In genomic region chr21:17693801-17694200, GRCh38 we compare ENCODE assay signal across 18 cellular contexts.
A peak's percentile ranks its signal among the peaks of the same experiment; 100 is the strongest.
DNase-seq lines count a peak whose midpoint lies in the region; ATAC-seq, FAIRE-seq and TF ChIP-seq lines count a peak whose summit lies in the region.
"Had no signal": no experiment of that assay in that cellular context is flagged by ENCODE, and none has a peak within 500 bp of the region (broad histone marks: within the 10 kb centered on the region; RNA-seq: fewer than 3 reads in every experiment).

No MANE protein-coding gene starts in this region.

- H3K4me3 ChIP-seq in HepG2 (replicated peaks in 1 of 3; ENCODE audit: insufficient read depth in 1 of 3, low read depth in 2 of 3, low read length in 3 of 3) (no peak overlapping the region), right lobe of liver (no peak overlapping the region), K562 (no peak overlapping the region)

- TF ChIP-seq CTCF in HepG2 (CRISPR knock-in tag; IDR thresholded peaks at IDR 0.05) (no peak), right lobe of liver (IDR thresholded peaks at IDR 0.05) (no peak), K562 (IDR thresholded peaks at IDR 0.05 in 2 of 3, conservative IDR thresholded peaks at IDR 0.05 in 1 of 3; ENCODE audit: insufficient read depth in 2 of 3, low read depth in 1 of 3, low read length in 3 of 3) (no peak)

- H3K9me3 ChIP-seq in HepG2 (ENCODE audit: low read length) (no peaks in the 10 kb centered on the region), right lobe of liver (no peaks in the 10 kb centered on the region), K562 (replicated peaks; ENCODE audit: control insufficient read depth, insufficient read depth, low read depth, low read length) (no peaks in the 10 kb centered on the region)

- no peaks in the 10 kb centered on the region for H3K36me3 ChIP-seq in HepG2 (replicated peaks in 1 of 2; ENCODE audit: control insufficient read depth in 1 of 2, insufficient read depth in 2 of 2, low read length in 2 of 2)
- no peaks in the 10 kb centered on the region for H3K36me3 ChIP-seq in right lobe of liver
- no peaks in the 10 kb centered on the region for H3K36me3 ChIP-seq in K562 (ENCODE audit: control insufficient read depth, insufficient read depth, low read length)

- intact Hi-C loops in HepG2 (cut with micrococcal nuclease; ENCODE audit: unreplicated experiment) (no loop called here), right lobe of liver (cut with DNase I) (no loop called here), K562 (cut with micrococcal nuclease) (no loop called here)

- TF ChIP-seq EP300 in HepG2 (IDR thresholded peaks at IDR 0.05; ENCODE audit: low read depth in 2 of 2, low read length in 2 of 2), result no peak
- no peak for TF ChIP-seq EP300 in HepG2 (CRISPR knock-in tag; IDR thresholded peaks at IDR 0.05; ENCODE audit: borderline replicate concordance)
- no peak for TF ChIP-seq EP300 in K562 (IDR thresholded peaks at IDR 0.05; ENCODE audit: low read length)

- FAIRE-seq in HepG2 (lab: Jason Lieb, UNC), result no peak
- FAIRE-seq in K562 (lab: Jason Lieb, UNC), result no peak
- no peak for FAIRE-seq in RCC 7860 (lab: Jason Lieb, UNC)
- FAIRE-seq: H1 had no signal

- H3K27ac ChIP-seq in HepG2 (ENCODE audit: extremely low read length, insufficient read depth, low read length) (no peak overlapping the region), right lobe of liver (no peak overlapping the region), K562 (ENCODE audit: extremely low read depth, low read depth, low read length) (no peak overlapping the region), caudate nucleus (ENCODE audit: low read depth, low read length) (no peak overlapping the region)

- H4K20me1 ChIP-seq in HepG2 (ENCODE audit: insufficient read depth, low read length) (no peaks in the 10 kb centered on the region), K562 (replicated peaks; ENCODE audit: control insufficient read depth, insufficient read depth, low read length) (no peaks in the 10 kb centered on the region)

- CTCF ChIA-PET in HepG2 (lab: Yijun Ruan, JAX; ENCODE audit: low intra/inter-chr PET ratio, low total read pairs) (no interaction called here), K562 (lab: Yijun Ruan, JAX; ENCODE audit: low intra/inter-chr PET ratio) (interaction anchor here (0.6 kb wide), 1 partner anchor 18 kb away, joined by 3 read pairs; no protein-coding TSS in a partner anchor)

- no peak for TF ChIP-seq POLR2A in HepG2 (IDR thresholded peaks at IDR 0.05; ENCODE audit: insufficient read depth in 1 of 2, low read depth in 2 of 2, low read length in 2 of 2)
- no peak for TF ChIP-seq POLR2A in right lobe of liver (IDR thresholded peaks at IDR 0.05)
- no peak for TF ChIP-seq POLR2A in K562 (conservative IDR thresholded peaks at IDR 0.05)

- ATAC-seq in HepG2 (peak; percentile 51; the same call in 2 of the 3 replicates), right lobe of liver (no peak), K562 (peak; percentile 68)
- ATAC-seq: SK-N-SH treated with all-trans-retinoic acid at 6 μM for 48 hours had no signal

- BruUV-seq in HepG2 (replicated peaks; lab: Mats Ljungman, UMichigan) (no TSS peak), K562 (replicated peaks; lab: Mats Ljungman, UMichigan) (no TSS peak)

- POLR2A ChIA-PET in HepG2 (lab: Yijun Ruan, JAX) (no interaction called here), K562 (lab: Yijun Ruan, JAX) (no interaction called here)

- TF ChIP-seq RAD21 in HepG2 (CRISPR knock-in tag; IDR thresholded peaks at IDR 0.05) (no peak), K562 (CRISPR knock-in tag; conservative IDR thresholded peaks at IDR 0.05 in 1 of 2, IDR thresholded peaks at IDR 0.05 in 1 of 2) (no peak)

- H3K9ac ChIP-seq in HepG2 (ENCODE audit: insufficient read depth, low read depth, low read length), result no peak overlapping the region
- no peak overlapping the region for H3K9ac ChIP-seq in K562 (ENCODE audit: insufficient read depth in 1 of 2, low read depth in 2 of 2, low read length in 2 of 2)

- H3K9me1 ChIP-seq in K562 (ENCODE audit: control insufficient read depth, insufficient read depth, low read length), result no peaks in the 10 kb centered on the region

- in situ Hi-C loops in HepG2 (cut with HindIII; ENCODE audit: extremely low pct_ligation_motif_present, low pct_unique_long_range_greater_than_20kb) (no loop called here), K562 (cut with MboI) (no loop called here)

- H3K79me2 ChIP-seq in HepG2 (ENCODE audit: insufficient read depth, low read length) (no peaks in the 10 kb centered on the region), K562 (ENCODE audit: control insufficient read depth, insufficient read depth, low read length) (no peaks in the 10 kb centered on the region)

- 32% methylated on average over 7 of the region's 8 CpGs for WGBS in HepG2 (ENCODE audit: low lambda C conversion rate)
- WGBS in right lobe of liver (ENCODE audit: insufficient coverage, low coverage, low lambda C conversion rate, missing lambda C conversion rate), result 55% methylated on average over 8 of the region's 8 CpGs
- 20% methylated on average over 8 of the region's 8 CpGs for WGBS in K562 (ENCODE audit: insufficient coverage, low coverage, missing lambda C conversion rate)

- DNase-seq in HepG2 (ENCODE audit: low spot score) (no peak), right lobe of liver (no peak), RPMI7951 (ENCODE audit: low read depth) (peak; percentile 61), K562 (ENCODE audit: extremely low read depth in 1 of 4, low spot score in 3 of 4) (peak in 2 of 4 experiments; percentile 7 to 14), RCC 7860 (ENCODE audit: low spot score) (no peak), caudate nucleus (lab: John Stamatoyannopoulos, UW) (no peak), NCI-H146 treated with DMSO at 0.1 percent for 48 hours (lab: John Stamatoyannopoulos, UW; ENCODE audit: unreplicated experiment) (no peak)
- DNase-seq: CD4-positive, alpha-beta memory T cell; DMS 273 treated with DMSO at 0.1 percent for 48 hours; HFFc6; Karpas-422; NCI-H1092; NCI-H1694; NCI-H2171; NCI-H774; SHP77 had no signal

- H3K4me1 ChIP-seq in HepG2 (ENCODE audit: insufficient read depth, low read length) (peaks cover 8% of the 10 kb centered on the region), right lobe of liver (no peaks in the 10 kb centered on the region), K562 (replicated peaks in 1 of 2; ENCODE audit: control insufficient read depth in 2 of 2, insufficient read depth in 2 of 2, low read length in 2 of 2) (peaks cover 5 to 6% of the 10 kb centered on the region in 2 experiments; a peak in 4 of 5 replicates)

- no peak overlapping the region for H2AFZ ChIP-seq in HepG2 (ENCODE audit: low read length)
- peak overlapping the region; percentile 55; the same call in 1 of the 2 replicates for H2AFZ ChIP-seq in K562 (ENCODE audit: low read depth, low read length)

- H3K4me2 ChIP-seq in HepG2 (ENCODE audit: low read depth, low read length) (no peak overlapping the region), K562 (ENCODE audit: insufficient read depth, low read length) (no peak overlapping the region)

- H3K27me3 ChIP-seq in HepG2 (ENCODE audit: control insufficient read depth in 1 of 2, insufficient read depth in 2 of 2, low read length in 2 of 2) (no peaks in the 10 kb centered on the region), right lobe of liver (no peaks in the 10 kb centered on the region), K562 (ENCODE audit: control insufficient read depth in 2 of 2, insufficient read depth in 2 of 2, low read length in 2 of 2) (no peaks in the 10 kb centered on the region; a peak in 1 of 5 replicates)

TF ChIP-seq in HepG2, 621 proteins besides CTCF, POLR2A, EP300 and RAD21 (continues in another document):
- no peak for TF ChIP-seq KDM6A (CRISPR knock-in tag; IDR thresholded peaks at IDR 0.05; ENCODE audit: low read depth)
- TF ChIP-seq HMGA1 (CRISPR knock-in tag; conservative IDR thresholded peaks at IDR 0.05), result no peak
- no peak for TF ChIP-seq LRRFIP1 (CRISPR knock-in tag; conservative IDR thresholded peaks at IDR 0.05)
- no peak for TF ChIP-seq JDP2 (CRISPR knock-in tag; IDR thresholded peaks at IDR 0.05; ENCODE audit: borderline replicate concordance)

TF ChIP-seq in K562, 482 proteins besides CTCF, POLR2A, EP300 and RAD21 (continues in another document):
- TF ChIP-seq SPI1 (IDR thresholded peaks at IDR 0.05; ENCODE audit: borderline replicate concordance, low read depth, low read length) (0 out of 2 replicates have a peak, but pooled peaks have one; percentile 12), MAFG (tag; conservative IDR thresholded peaks at IDR 0.05) (no peak), ETV1 (tag; conservative IDR thresholded peaks at IDR 0.05; ENCODE audit: low read depth) (peak; percentile 82), TBL1XR1 (IDR thresholded peaks at IDR 0.05; ENCODE audit: low read length in 2 of 2) (no peak), TFE3 (CRISPR knock-in tag; IDR thresholded peaks at IDR 0.05) (no peak), BACH1 (tag; IDR thresholded peaks at IDR 0.05) (no peak), NFIX (CRISPR knock-in tag; IDR thresholded peaks at IDR 0.05; ENCODE audit: low read depth) (no peak), ATF6 (CRISPR knock-in tag; IDR thresholded peaks at IDR 0.05) (no peak)

Comparison
In these comparisons a context has a peak if more than half of its experiments do, and no peak if none do; other contexts are left out.
1. ATAC-seq: peak in HepG2 (single experiment) and K562 (single experiment); none in right lobe of liver (0 of 4).
2. Of the 241 proteins assayed by ChIP-seq in both HepG2 and K562: peak only in HepG2: none; only in K562: CEBPB and CEBPG; in both: none; in neither: 237; mixed calls (peak in some experiments, not most) for 2.